ENCODE assay signal across 8 cellular contexts in genomic region chr10:84333864-84334451, GRCh38. TPM values are rescaled to one million over a fixed set of nuclear protein-coding genes. Genes with fewer than 3 reads are reported as not detected.
DNase-seq lines count a peak whose midpoint lies in the region; ATAC-seq, FAIRE-seq and TF ChIP-seq lines count a peak whose summit lies in the region.

No MANE protein-coding gene starts in this region.

- WGBS in ovary, 3 donors: 68 to 78% (median 75%) methylated on average over 2 of the region's 2 CpGs

- POLR2A ChIA-PET in CD8-positive, alpha-beta T cell (lab: Charles Lee): interaction anchor here (0.6 to 1.4 kb wide), 5 partner anchors 19 to 121 kb away, joined by 3 to 6 read pairs (median 4); no protein-coding TSS in a partner anchor

- no peaks in the 10 kb centered on the region for H3K9me3 Mint-ChIP-seq in CD8-positive, alpha-beta T cell

- H3K36me3 Mint-ChIP-seq in CD8-positive, alpha-beta T cell: peaks cover 16% of the 10 kb centered on the region

- CTCF ChIA-PET in CD8-positive, alpha-beta T cell (lab: Charles Lee): interaction anchor here (0.6 to 3.0 kb wide), 12 partner anchors 11 to 205 kb away, joined by 3 to 20 read pairs (median 4); no protein-coding TSS in a partner anchor

- no peaks in the 10 kb centered on the region for H3K27me3 ChIP-seq in CD8-positive, alpha-beta T cell (ENCODE audit: insufficient read depth, low read length)
- H3K27me3 ChIP-seq in ovary: no peaks in the 10 kb centered on the region

- H3K27ac ChIP-seq in CD8-positive, alpha-beta T cell (ENCODE audit: low read depth, low read length): peak overlapping the region; percentile 57
- H3K27ac ChIP-seq in ovary: no peak overlapping the region

- H3K4me3 ChIP-seq in CD8-positive, alpha-beta T cell (ENCODE audit: low read depth, low read length): peak overlapping the region; percentile 1
- no peak overlapping the region for H3K4me3 ChIP-seq in Jurkat, Clone E6-1 (ENCODE audit: low read length)
- H3K4me3 ChIP-seq in fibroblast of pulmonary artery (replicated peaks; ENCODE audit: low read depth, low read length): no peak overlapping the region
- H3K4me3 ChIP-seq in ovary: no peak overlapping the region

- FAIRE-seq in urothelium cell line (lab: Jason Lieb, UNC): no peak

- no peak for TF ChIP-seq EP300 in ovary (IDR thresholded peaks at IDR 0.05)

- no peak for TF ChIP-seq CTCF in CD8-positive, alpha-beta T cell (IDR thresholded peaks at IDR 0.05)
- TF ChIP-seq CTCF in fibroblast of pulmonary artery (IDR thresholded peaks at IDR 0.05; ENCODE audit: low read length, missing control alignments) (no peak), ovary (IDR thresholded peaks at IDR 0.05) (no peak)

- no peak for TF ChIP-seq POLR2A in ovary (IDR thresholded peaks at IDR 0.05)

- H3K27me3 Mint-ChIP-seq in CD8-positive, alpha-beta T cell (ENCODE audit: low read depth): no peaks in the 10 kb centered on the region

- intact Hi-C loops in CD8-positive, alpha-beta T cell (cut with DNase I, micrococcal nuclease): loop anchor here in 1 of 2 experiments (1.0 to 5.0 kb wide), 2 partner anchors 9 to 38 kb away; no protein-coding TSS in a partner anchor
- intact Hi-C loops in ovary (cut with DNase I): no loop called here

- no peaks in the 10 kb centered on the region for H3K36me3 ChIP-seq in CD8-positive, alpha-beta T cell (ENCODE audit: insufficient read depth, low read length)
- H3K36me3 ChIP-seq in ovary: no peaks in the 10 kb centered on the region

- peaks cover 66% of the 10 kb centered on the region for H3K4me1 ChIP-seq in CD8-positive, alpha-beta T cell (ENCODE audit: insufficient read depth, low read length)
- peaks cover 22% of the 10 kb centered on the region for H3K4me1 ChIP-seq in ovary (ENCODE audit: insufficient read depth)

- no peaks in the 10 kb centered on the region for H3K9me3 ChIP-seq in CD8-positive, alpha-beta T cell (ENCODE audit: low read length)
- H3K9me3 ChIP-seq in ovary: no peaks in the 10 kb centered on the region

- peak; percentile 76 for ATAC-seq in CD8-positive, alpha-beta T cell
- ATAC-seq in GM21423 (IDR thresholded peaks at IDR 0.05; ENCODE audit: unreplicated experiment): peak; percentile 39

- peak; percentile 51 to 89 (median 69) for DNase-seq in CD8-positive, alpha-beta T cell
- DNase-seq in Jurkat, Clone E6-1 (ENCODE audit: low read depth, low spot score): peak; percentile 97
- peak; percentile 70 for DNase-seq in activated CD4-positive, alpha-beta T cell treated with anti-CD3 and anti-CD28 coated beads for 48 hours
- DNase-seq in fibroblast of pulmonary artery (ENCODE audit: low read depth) (peak; percentile 27), ovary (no peak), urothelium cell line (ENCODE audit: low spot score) (no peak)
- peak; percentile 40 to 42 for DNase-seq in stimulated activated CD8-positive, alpha-beta memory T cell treated with anti-CD3 and anti-CD28 coated beads, Interleukin-7, amount 100 ng/mL, for 1 hour (ENCODE audit: low read depth in 2 of 2)

- H3K27ac Mint-ChIP-seq in CD8-positive, alpha-beta T cell: peak overlapping the region; percentile 91

- peak overlapping the region; percentile 51 for H3K4me3 Mint-ChIP-seq in CD8-positive, alpha-beta T cell

- peaks cover 58% of the 10 kb centered on the region for H3K4me1 Mint-ChIP-seq in CD8-positive, alpha-beta T cell (ENCODE audit: low read depth)

RNA-seq across cellular contexts. Expression of gene CCSER2, which starts 5.6 kb away (rescaled TPM):
- total RNA-seq in CD8-positive, alpha-beta T cell: 100 to 1,000 TPM; 141 to 143 TPM
- 20.6 TPM for polyA plus RNA-seq in Jurkat, Clone E6-1 (2012; ENCODE audit: insufficient read depth, insufficient read length)
- total RNA-seq in ovary: 10 to 100 TPM; 26.5 to 86.3 (median 51.5) TPM
- 10 to 100 TPM; 12.2 to 32.2 TPM for polyA plus RNA-seq in ovary

Comparison
In these comparisons a context has a peak if more than half of its experiments do, and no peak if none do; other contexts are left out.
1. DNase-seq: peak in CD8-positive, alpha-beta T cell (7 of 7), Jurkat, Clone E6-1 (single experiment), activated CD4-positive, alpha-beta T cell treated with anti-CD3 and anti-CD28 coated beads for 48 hours (single experiment), fibroblast of pulmonary artery (single experiment) and stimulated activated CD8-positive, alpha-beta memory T cell treated with anti-CD3 and anti-CD28 coated beads, Interleukin-7, amount 100 ng/mL, for 1 hour (2 of 2); none in ovary (0 of 5) and urothelium cell line (single experiment).